Comparison of ENCODE assay signal across 9 cellular contexts in genomic region chr6:17984822-17985660, GRCh38. TPM values are rescaled to one million over a fixed set of nuclear protein-coding genes. Genes with fewer than 3 reads are reported as not detected.
DNase-seq lines count a peak whose midpoint lies in the region; ATAC-seq and TF ChIP-seq lines count a peak whose summit lies in the region.
"Had no signal": no experiment of that assay in that cellular context is flagged by ENCODE, and none has a peak within 500 bp of the region (broad histone marks: within the 10 kb centered on the region; RNA-seq: fewer than 3 reads in every experiment).

No MANE protein-coding gene starts in this region.

- CTCF ChIA-PET in MCF 10A (lab: Yijun Ruan, JAX): interaction anchor here (0.6 to 1.0 kb wide), 3 partner anchors 103 to 169 kb away, joined by 3 read pairs; no protein-coding TSS in a partner anchor
- CTCF ChIA-PET in Caco-2 (lab: Charles Lee): no interaction called here

- H3K9me3 Mint-ChIP-seq in MCF 10A (ENCODE audit: unreplicated experiment) (no peaks in the 10 kb centered on the region), Caco-2 (ENCODE audit: unreplicated experiment) (no peaks in the 10 kb centered on the region)

- intact Hi-C loops in MCF 10A (cut with micrococcal nuclease): loop anchor here (5.0 kb wide), 2 partner anchors 168 to 277 kb away; partner anchors contain the start of gene DEK
- intact Hi-C loops in left lung (cut with DNase I): no loop called here
- intact Hi-C loops in Caco-2 (cut with micrococcal nuclease; ENCODE audit: unreplicated experiment): loop anchor here (5.0 kb wide), 1 partner anchor 118 kb away; no protein-coding TSS in a partner anchor
- intact Hi-C loops in sciatic nerve (cut with DNase I): no loop called here

- no peak overlapping the region; the same call in 1 of the 2 replicates for H3K9ac ChIP-seq in HUES48 (ENCODE audit: low read depth, low read length)

- peaks cover 40% of the 10 kb centered on the region for H3K4me1 Mint-ChIP-seq in MCF 10A (ENCODE audit: insufficient read depth, unreplicated experiment)
- H3K4me1 Mint-ChIP-seq in Caco-2 (ENCODE audit: low read depth, unreplicated experiment): no peaks in the 10 kb centered on the region

- peaks cover 12% of the 10 kb centered on the region for H3K36me3 ChIP-seq in HUES48 (ENCODE audit: control insufficient read depth, insufficient read depth, low read length)
- H3K36me3 ChIP-seq in left lung: no peaks in the 10 kb centered on the region
- H3K36me3 ChIP-seq in Caco-2 (ENCODE audit: control insufficient read depth, insufficient read depth, low read length): no peaks in the 10 kb centered on the region; the same call in 1 of the 2 replicates

- ATAC-seq in left lung (no peak), sciatic nerve (no peak)

- H3K27me3 Mint-ChIP-seq in MCF 10A (ENCODE audit: insufficient read depth, unreplicated experiment): no peaks in the 10 kb centered on the region
- no peaks in the 10 kb centered on the region for H3K27me3 Mint-ChIP-seq in Caco-2 (ENCODE audit: insufficient read depth, unreplicated experiment)

- H3K4me1 ChIP-seq in HUES48 (ENCODE audit: control insufficient read depth, insufficient read depth, low read length) (peaks cover 39% of the 10 kb centered on the region), left lung (peaks cover 9 to 52% of the 10 kb centered on the region in 2 donors), Caco-2 (0 out of 2 replicates have a peak, but pooled peaks cover 5% of the 10 kb centered on the region)

- no peak overlapping the region for H3K27ac ChIP-seq in HUES48 (ENCODE audit: low read depth, low read length)
- peak overlapping the region in 1 of 2 donors; percentile 46 for H3K27ac ChIP-seq in left lung
- H3K27ac ChIP-seq in substantia nigra (ENCODE audit: low read depth, low read length, poor library complexity, severe bottlenecking): peak overlapping the region; percentile 52

- H3K27me3 ChIP-seq in HUES48 (ENCODE audit: control insufficient read depth, insufficient read depth, low read length): peaks cover 5% of the 10 kb centered on the region
- H3K27me3 ChIP-seq in left lung: no peaks in the 10 kb centered on the region
- H3K27me3 ChIP-seq in Caco-2 (replicated peaks; ENCODE audit: control insufficient read depth, insufficient read depth, low read length): no peaks in the 10 kb centered on the region

- H3K27ac Mint-ChIP-seq in MCF 10A (ENCODE audit: low read depth, unreplicated experiment) (no peak overlapping the region), Caco-2 (ENCODE audit: unreplicated experiment) (no peak overlapping the region)

- H3K4me3 ChIP-seq in HUES48 (ENCODE audit: low read depth, low read length) (peak overlapping the region; percentile 98), left lung (peak overlapping the region; percentile 5 to 67), Caco-2 (ENCODE audit: low read depth, low read length) (no peak overlapping the region)

- TF ChIP-seq CTCF in MCF 10A (IDR thresholded peaks at IDR 0.05; ENCODE audit: unreplicated experiment) (no peak), left lung (IDR thresholded peaks at IDR 0.05) (no peak), Caco-2 (IDR thresholded peaks at IDR 0.05; ENCODE audit: insufficient read depth in 1 of 2, low read depth in 1 of 2, low read length in 1 of 2, severe bottlenecking in 1 of 2, unreplicated experiment in 1 of 2) (no peak)

- peak overlapping the region; percentile 80 for H3K4me3 Mint-ChIP-seq in MCF 10A (ENCODE audit: unreplicated experiment)
- H3K4me3 Mint-ChIP-seq in Caco-2 (ENCODE audit: unreplicated experiment): no peak overlapping the region

- POLR2A ChIA-PET in MCF 10A (lab: Yijun Ruan, JAX): interaction anchor here (0.6 to 5.9 kb wide), 21 partner anchors 9 to 256 kb away, joined by 3 to 83 read pairs (median 4); partner anchors contain the start of genes KDM1B and TPMT
- POLR2A ChIA-PET in Caco-2 (lab: Charles Lee): no interaction called here

- BruUV-seq in MCF 10A (replicated peaks; lab: Mats Ljungman, UMichigan) (no TSS peak), Caco-2 (replicated peaks; lab: Mats Ljungman, UMichigan) (no TSS peak)

- H3K9me3 ChIP-seq in HUES48 (ENCODE audit: control insufficient read depth, insufficient read depth, low read length) (no peaks in the 10 kb centered on the region), left lung (no peaks in the 10 kb centered on the region), Caco-2 (no peaks in the 10 kb centered on the region)

- H3K36me3 Mint-ChIP-seq in MCF 10A (ENCODE audit: insufficient read depth, unreplicated experiment) (no peaks in the 10 kb centered on the region), Caco-2 (ENCODE audit: insufficient read depth, unreplicated experiment) (no peaks in the 10 kb centered on the region)

- DNase-seq in MCF 10A (ENCODE audit: unreplicated experiment) (peak; percentile 21), left lung (no peak), substantia nigra (lab: John Stamatoyannopoulos, UW) (no peak), DMS53 (lab: John Stamatoyannopoulos, UW) (no peak), NCI-H2227 (lab: John Stamatoyannopoulos, UW; ENCODE audit: unreplicated experiment) (no peak), Caco-2 (no peak), sciatic nerve (ENCODE audit: low spot score) (no peak)
- DNase-seq: stimulated activated CD4-positive, alpha-beta T cell treated with anti-CD3 and anti-CD28 coated beads, Interleukin-15, amount 100 ng/mL, for 24 hours had no signal

RNA-seq across cellular contexts. Expression of gene KIF13A, which starts 2.4 kb away (rescaled TPM):
- total RNA-seq in MCF 10A (2022) (24.1 and 33.5 TPM in 2 replicates), left lung (10 to 100 TPM; 42.7 to 49.3 TPM), Caco-2 (2022) (13.8 and 14.0 TPM in 2 replicates), sciatic nerve (72.8 TPM)

Comparison
In these comparisons a context has a peak if more than half of its experiments do, and no peak if none do; other contexts are left out.
1. intact Hi-C loops: an anchor here in MCF 10A (5.0 kb wide) and Caco-2 (5.0 kb wide); none called in left lung and sciatic nerve.